15 cellular contexts compared by ENCODE assay signal in the genomic region with DNA sequence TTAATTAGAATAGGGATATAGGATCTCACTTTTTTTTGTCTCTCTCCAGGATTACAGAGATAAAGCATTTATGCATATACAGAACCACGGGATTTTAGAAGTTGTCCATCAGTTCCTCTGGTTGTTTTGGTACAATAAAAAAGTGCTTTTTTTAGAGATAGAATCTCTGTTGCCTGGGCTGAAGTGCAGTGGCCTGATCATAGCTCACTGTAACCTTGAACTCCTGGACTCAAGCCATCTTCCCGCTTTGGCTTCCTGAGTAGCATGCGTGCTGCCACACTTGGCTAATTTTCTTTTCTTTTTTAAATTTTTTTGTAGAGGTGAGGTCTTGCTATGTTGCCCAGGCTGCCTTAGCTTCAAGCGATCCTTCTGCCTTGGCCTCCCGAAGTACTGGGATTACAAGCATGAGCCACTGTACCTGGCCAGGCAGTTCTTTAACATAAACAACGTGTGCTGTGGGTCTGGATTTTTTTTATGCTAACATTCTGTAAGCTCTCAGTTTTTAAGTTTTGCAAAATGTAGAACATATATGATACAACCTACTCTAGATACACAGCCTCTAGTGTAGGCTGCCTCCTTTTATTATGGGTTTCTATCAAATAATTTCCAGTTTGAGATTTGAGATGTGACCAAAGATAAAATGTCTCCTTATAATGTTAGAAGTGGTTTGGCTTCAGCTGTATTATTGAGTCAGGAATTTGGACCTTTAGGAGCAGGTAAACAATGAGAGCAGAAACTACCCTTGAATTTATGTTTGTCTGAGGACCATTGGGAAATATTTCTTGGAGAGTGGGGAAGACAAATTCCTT. TPM values are rescaled to one million over a fixed set of nuclear protein-coding genes. Genes with fewer than 3 reads are reported as not detected.
DNase-seq lines count a peak whose midpoint lies in the region; ATAC-seq, FAIRE-seq and TF ChIP-seq lines count a peak whose summit lies in the region.
"Had no signal": no experiment of that assay in that cellular context is flagged by ENCODE, and none has a peak within 500 bp of the region (broad histone marks: within the 10 kb centered on the region; RNA-seq: fewer than 3 reads in every experiment).

No MANE protein-coding gene starts in this region.

- no peaks in the 10 kb centered on the region for H3K27me3 Mint-ChIP-seq in natural killer cell (ENCODE audit: low read depth in 2 of 2)
- H3K27me3 Mint-ChIP-seq: activated naive CD8-positive, alpha-beta T cell treated with anti-CD3 and anti-CD28 coated beads for 36 hours had no signal

- TF ChIP-seq POLR2A in K562 (conservative IDR thresholded peaks at IDR 0.05) (no peak), right lobe of liver (IDR thresholded peaks at IDR 0.05) (no peak)

- DNase-seq in DMS 273 (lab: John Stamatoyannopoulos, UW; ENCODE audit: unreplicated experiment) (peak; percentile 38), DMS 273 treated with DMSO at 0.1 percent for 48 hours (lab: John Stamatoyannopoulos, UW) (no peak), K562 (ENCODE audit: extremely low read depth in 1 of 4, low spot score in 3 of 4) (no peak), right lobe of liver (peak in 2 of 3 donors; percentile 43 to 82), UCSD-AML1 (lab: John Stamatoyannopoulos, UW; ENCODE audit: unreplicated experiment) (no peak), natural killer cell (no peak)
- DNase-seq in stimulated activated CD4-positive, alpha-beta T cell treated with anti-CD3 and anti-CD28 coated beads, Interleukin-1b, Interleukin-23, amount 100 ng/mL, for 48 hours: no peak
- DNase-seq: activated naive CD8-positive, alpha-beta T cell treated with anti-CD3 and anti-CD28 coated beads for 36 hours; esophagus squamous epithelium; NCI-H446; retina had no signal

- ATAC-seq in K562 (no peak), right lobe of liver (peak; percentile 56 to 69 (median 62)), natural killer cell (no peak)

- intact Hi-C loops in K562 (cut with micrococcal nuclease): no loop called here
- intact Hi-C loops in right lobe of liver (cut with DNase I): loop anchor here in 1 of 2 donors (10.0 kb wide), 1 partner anchor 55 kb away; no protein-coding TSS in a partner anchor
- intact Hi-C loops in natural killer cell (cut with micrococcal nuclease): no loop called here

- no peaks in the 10 kb centered on the region for H3K9me1 ChIP-seq in K562 (ENCODE audit: control insufficient read depth, insufficient read depth, low read length)

- peak overlapping the region in 1 of 2 donors; percentile 24 for H3K27ac Mint-ChIP-seq in natural killer cell
- H3K27ac Mint-ChIP-seq: activated naive CD8-positive, alpha-beta T cell treated with anti-CD3 and anti-CD28 coated beads for 36 hours had no signal

- H3K9me3 ChIP-seq in K562 (replicated peaks; ENCODE audit: control insufficient read depth, insufficient read depth, low read depth, low read length) (no peaks in the 10 kb centered on the region), right lobe of liver (no peaks in the 10 kb centered on the region), stomach smooth muscle (ENCODE audit: control insufficient read depth in 2 of 2, low read length in 2 of 2) (no peaks in the 10 kb centered on the region)
- H3K9me3 ChIP-seq: esophagus squamous epithelium, suprapubic skin had no signal

- no peaks in the 10 kb centered on the region for H3K36me3 Mint-ChIP-seq in natural killer cell

- H4K20me1 ChIP-seq in K562 (replicated peaks; ENCODE audit: control insufficient read depth, insufficient read depth, low read length): peaks cover 23% of the 10 kb centered on the region; the same call in 1 of the 2 replicates

- POLR2A ChIA-PET in K562 (lab: Yijun Ruan, JAX): interaction anchor here (0.6 to 1.2 kb wide), 4 partner anchors 9 to 1101 kb away, joined by 3 to 5 read pairs (median 3); no protein-coding TSS in a partner anchor

- CTCF ChIA-PET in K562 (lab: Yijun Ruan, JAX; ENCODE audit: low intra/inter-chr PET ratio): no interaction called here

- TF ChIP-seq CTCF in K562 (IDR thresholded peaks at IDR 0.05 in 2 of 3, conservative IDR thresholded peaks at IDR 0.05 in 1 of 3; ENCODE audit: insufficient read depth in 2 of 3, low read depth in 1 of 3, low read length in 3 of 3) (no peak), right lobe of liver (IDR thresholded peaks at IDR 0.05) (no peak), natural killer cell (IDR thresholded peaks at IDR 0.05) (no peak)

- BruUV-seq in K562 (replicated peaks; lab: Mats Ljungman, UMichigan): no TSS peak

- peaks cover 85% of the 10 kb centered on the region for H3K79me2 ChIP-seq in K562 (ENCODE audit: control insufficient read depth, insufficient read depth, low read length)

- H3K4me2 ChIP-seq in K562 (ENCODE audit: insufficient read depth, low read length): no peak overlapping the region

- H3K4me1 Mint-ChIP-seq in natural killer cell: peaks cover 44 to 54% of the 10 kb centered on the region in 2 donors

- H3K9ac ChIP-seq in K562 (ENCODE audit: insufficient read depth in 1 of 2, low read depth in 2 of 2, low read length in 2 of 2): no peak overlapping the region
- no peak overlapping the region for H3K9ac ChIP-seq in stomach smooth muscle (ENCODE audit: low read length in 2 of 2)

- no peaks in the 10 kb centered on the region for H3K9me3 Mint-ChIP-seq in natural killer cell
- H3K9me3 Mint-ChIP-seq: activated naive CD8-positive, alpha-beta T cell treated with anti-CD3 and anti-CD28 coated beads for 36 hours had no signal

- TF ChIP-seq EP300 in K562 (IDR thresholded peaks at IDR 0.05; ENCODE audit: low read length): no peak

- WGBS in K562 (ENCODE audit: insufficient coverage, low coverage, missing lambda C conversion rate): 48% methylated on average over 6 of the region's 6 CpGs
- 11% methylated on average over 6 of the region's 6 CpGs for WGBS in right lobe of liver (ENCODE audit: insufficient coverage, low coverage, low lambda C conversion rate, missing lambda C conversion rate)

- H3K27me3 ChIP-seq in K562 (ENCODE audit: control insufficient read depth in 2 of 2, insufficient read depth in 2 of 2, low read length in 2 of 2) (no peaks in the 10 kb centered on the region), right lobe of liver (no peaks in the 10 kb centered on the region), stomach smooth muscle (ENCODE audit: control insufficient read depth in 1 of 2, insufficient read depth in 2 of 2, low read length in 2 of 2) (no peaks in the 10 kb centered on the region)
- H3K27me3 ChIP-seq: esophagus squamous epithelium, suprapubic skin had no signal

- no peak overlapping the region for H3K27ac ChIP-seq in K562 (ENCODE audit: extremely low read depth, low read depth, low read length)
- H3K27ac ChIP-seq in right lobe of liver: peak overlapping the region; percentile 52 to 56 (median 55)
- H3K27ac ChIP-seq in stomach smooth muscle (ENCODE audit: low read length): peak overlapping the region; percentile 2
- H3K27ac ChIP-seq: 22Rv1, suprapubic skin had no signal

- H3K4me1 ChIP-seq in K562 (replicated peaks in 1 of 2; ENCODE audit: control insufficient read depth in 2 of 2, insufficient read depth in 2 of 2, low read length in 2 of 2) (peaks cover 20 to 24% of the 10 kb centered on the region in 2 experiments), right lobe of liver (peaks cover 0 to 43% (median 22%) of the 10 kb centered on the region in 4 donors), stomach smooth muscle (ENCODE audit: control insufficient read depth, insufficient read depth, low read length) (peaks cover 21% of the 10 kb centered on the region)

- FAIRE-seq in K562 (lab: Jason Lieb, UNC): no peak
- FAIRE-seq: TTC549 had no signal

- no peak overlapping the region for H2AFZ ChIP-seq in K562 (ENCODE audit: low read depth, low read length)

- H3K4me3 ChIP-seq in K562: no peak overlapping the region
- H3K4me3 ChIP-seq in right lobe of liver: peak overlapping the region in 1 of 3 donors; percentile 28
- H3K4me3 ChIP-seq in stomach smooth muscle (ENCODE audit: low read length in 2 of 2): no peak overlapping the region
- H3K4me3 ChIP-seq: esophagus squamous epithelium, suprapubic skin had no signal

- no peak for TF ChIP-seq RAD21 in K562 (CRISPR knock-in tag; conservative IDR thresholded peaks at IDR 0.05 in 1 of 2, IDR thresholded peaks at IDR 0.05 in 1 of 2)

- H3K4me3 Mint-ChIP-seq in natural killer cell: no peak overlapping the region
- H3K4me3 Mint-ChIP-seq: activated naive CD8-positive, alpha-beta T cell treated with anti-CD3 and anti-CD28 coated beads for 36 hours had no signal

- H3K36me3 ChIP-seq in K562 (ENCODE audit: control insufficient read depth, insufficient read depth, low read length): no peaks in the 10 kb centered on the region; the same call in 2 of the 3 replicates
- no peaks in the 10 kb centered on the region for H3K36me3 ChIP-seq in right lobe of liver
- no peaks in the 10 kb centered on the region for H3K36me3 ChIP-seq in stomach smooth muscle (ENCODE audit: control insufficient read depth in 2 of 2, insufficient read depth in 2 of 2, low read length in 2 of 2)
- H3K36me3 ChIP-seq: esophagus squamous epithelium, suprapubic skin had no signal

- in situ Hi-C loops in K562 (cut with MboI): no loop called here

TF ChIP-seq in K562, 482 proteins besides CTCF, POLR2A, EP300 and RAD21:
- TF ChIP-seq NFIC (IDR thresholded peaks at IDR 0.05): peak; percentile 52
- TF ChIP-seq PRMT5 (CRISPR knock-in tag; IDR thresholded peaks at IDR 0.05): no peak

RNA-seq across cellular contexts. Expression of gene ULK4, which starts 57.4 kb away (rescaled TPM):
- total RNA-seq in K562 (2011; cell fraction: chromatin; rRNA removed; ENCODE audit: low replicate concordance): 5.5 and 12.7 TPM in 2 replicates
- total RNA-seq in K562 (2011; cell fraction: nucleolus; rRNA removed): 3.6 and 3.8 TPM in 2 replicates
- 5.5 and 6.0 TPM in 2 replicates for total RNA-seq in K562 (2011; cell fraction: nucleoplasm; rRNA removed)
- total RNA-seq in K562 (2014; rRNA removed): 2.9 and 5.7 TPM in 2 replicates
- 5.2 and 5.9 TPM in 2 replicates for total RNA-seq in K562 (2014; rRNA removed; fragmentation: Illumina TruSeq; extraction: Trizol)
- total RNA-seq in K562 (2015; rRNA removed; fragmentation: Illumina TruSeq; extraction: Trizol): 4.6 and 4.8 TPM in 2 replicates
- total RNA-seq in K562 (2021): 3.1 and 3.3 TPM in 2 replicates
- polyA plus RNA-seq in K562 (2011; rRNA removed): 2.1 and 3.2 TPM in 2 replicates
- polyA plus RNA-seq in K562 (2011; cell fraction: cytosol; rRNA removed): 0.95 and 0.99 TPM in 2 replicates
- 2.9 and 3.5 TPM in 2 replicates for polyA plus RNA-seq in K562 (2011; cell fraction: nucleus; rRNA removed)
- polyA plus RNA-seq in K562 (2012): 1.4 and 3.2 TPM in 2 replicates
- 3.0 and 3.7 TPM in 2 replicates for polyA plus RNA-seq in K562 (2014; fragmentation: Illumina TruSeq; extraction: Trizol)
- polyA plus RNA-seq in K562 (2014; fragmentation: Nextera tagmentation; extraction: Ambion mirVana): 1 to 10 TPM; 3.4 to 5.4 TPM
- polyA plus RNA-seq in K562 (2014; rRNA removed): 2.9 and 3.5 TPM in 2 replicates
- 3.1 and 5.1 TPM in 2 replicates for polyA minus RNA-seq in K562 (2011; rRNA and poly(A)+ RNA removed)
- polyA minus RNA-seq in K562 (2011; cell fraction: cytosol; rRNA and poly(A)+ RNA removed): 2.3 TPM in 1 of 2 replicates, not detected in the other
- polyA minus RNA-seq in K562 (2011; cell fraction: nucleus; rRNA and poly(A)+ RNA removed): 6.5 and 6.6 TPM in 2 replicates
- 1 to 10 TPM; 2.8 to 5.6 (median 4.9) TPM for total RNA-seq in right lobe of liver
- total RNA-seq in natural killer cell: 10 to 100 TPM; 19.2 to 25.7 (median 21.2) TPM

Comparison
In these comparisons a context has a peak if more than half of its experiments do, and no peak if none do; other contexts are left out.
1. DNase-seq: peak in DMS 273 (single experiment) and right lobe of liver (2 of 3); none in DMS 273 treated with DMSO at 0.1 percent for 48 hours (single experiment), K562 (0 of 4), UCSD-AML1 (single experiment), stimulated activated CD4-positive, alpha-beta T cell treated with anti-CD3 and anti-CD28 coated beads, Interleukin-1b, Interleukin-23, amount 100 ng/mL, for 48 hours (single experiment) and natural killer cell (single experiment).
2. ATAC-seq: peak in right lobe of liver (4 of 4); none in K562 (single experiment) and natural killer cell (0 of 3).